Comparison of ENCODE assay signal across 28 cellular contexts in the genomic region with DNA sequence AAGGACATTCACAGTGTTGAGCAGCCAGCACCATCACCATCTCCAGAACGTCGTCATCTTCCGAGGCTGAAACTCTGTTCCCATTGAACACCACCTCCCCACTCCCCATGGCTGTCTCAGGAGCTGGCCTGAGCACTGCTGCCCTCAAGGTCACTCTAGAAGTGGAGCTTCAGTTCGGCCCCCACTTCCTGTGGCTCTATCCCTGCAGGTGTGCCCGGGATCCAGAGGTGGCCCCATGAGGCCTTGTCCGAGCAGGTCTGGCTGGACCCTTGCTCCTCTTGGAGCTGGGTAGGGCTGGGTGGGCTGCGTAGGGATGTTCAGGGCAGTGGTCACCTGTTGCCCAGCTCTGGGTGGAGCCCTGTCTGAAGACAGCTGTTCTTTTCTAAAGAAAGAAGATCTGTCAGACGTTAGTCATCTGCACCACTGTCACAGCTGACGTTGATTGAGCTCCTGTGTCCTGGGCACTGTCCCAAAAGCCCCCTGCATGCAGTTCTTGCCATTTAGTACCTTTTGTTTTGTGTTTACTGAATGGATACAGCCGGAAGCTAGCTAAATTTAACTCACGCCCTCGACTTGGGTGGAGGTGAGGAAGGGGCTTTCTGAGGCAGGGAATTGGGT.
DNase-seq lines count a peak whose midpoint lies in the region; ATAC-seq and TF ChIP-seq lines count a peak whose summit lies in the region.
"Had no signal": no experiment of that assay in that cellular context is flagged by ENCODE, and none has a peak within 500 bp of the region (broad histone marks: within the 10 kb centered on the region; RNA-seq: fewer than 3 reads in every experiment).

No MANE protein-coding gene starts in this region.

- ATAC-seq in T-cell (replicated peaks in 1 of 4) (no peak), psoas muscle (peak; percentile 62 to 85 (median 80))
- ATAC-seq: activated naive CD4-positive, alpha-beta T cell treated with anti-CD3 and anti-CD28 coated beads, Interleukin-2, amount 50 U/mL, for 72 hours; activated T-cell treated with anti-CD3 and anti-CD28 coated beads, Interleukin-2, amount 50 U/mL, for 4 hours; mucosa of descending colon; right cardiac atrium; SK-N-SH treated with all-trans-retinoic acid at 6 μM for 48 hours; stimulated activated naive B cell treated with anti-CD40 and anti-IgM and Interleukin-4, amounts not matched to agents 10 μg/mL and 1 μg/mL and 100 μg/mL, for 72 hours had no signal

- H3K27me3 ChIP-seq in psoas muscle (ENCODE audit: insufficient read depth in 3 of 3, low read length in 2 of 3): no peaks in the 10 kb centered on the region
- H3K27me3 ChIP-seq: neural progenitor cell had no signal

- DNase-seq in NCI-H345 treated with DMSO at 0.1 percent for 48 hours (lab: John Stamatoyannopoulos, UW; ENCODE audit: unreplicated experiment) (peak; percentile 5), NCI-H345 (lab: John Stamatoyannopoulos, UW) (no peak), LHCN-M2 (ENCODE audit: low read depth) (peak; percentile 77), T-cell (no peak), psoas muscle (no peak), amniotic stem cell (lab: John Stamatoyannopoulos, UW) (no peak), SW 1271 (lab: John Stamatoyannopoulos, UW) (no peak), NAMALWA (ENCODE audit: low spot score) (no peak)
- DNase-seq: 8988T; activated CD4-positive, alpha-beta T cell treated with anti-CD3 and anti-CD28 coated beads for 4 hours; activated T-cell treated with anti-CD3 and anti-CD28 coated beads, Interleukin-2, amount 50 U/mL, for 4 hours; GM23248; heart left ventricle; HFFc6; mucosa of descending colon; NCI-H1436 treated with DMSO at 0.1 percent for 48 hours; NCI-H2171 treated with DMSO at 0.1 percent for 48 hours; right cardiac atrium; stimulated activated CD4-positive, alpha-beta T cell treated with anti-CD3 and anti-CD28 coated beads, Interleukin-12 subunit alpha, Interleukin-12 subunit beta, amount 100 ng/mL, for 4 hours; stimulated activated CD4-positive, alpha-beta T cell treated with anti-CD3 and anti-CD28 coated beads, Interleukin-4, amount 100 ng/mL, for 1 hour; stimulated activated naive B cell treated with anti-CD40 and anti-IgM and Interleukin-4, amounts not matched to agents 10 μg/mL and 1 μg/mL and 100 μg/mL, for 72 hours had no signal

- CTCF ChIA-PET in T-cell (lab: Charles Lee): no interaction called here

- no peak overlapping the region for H3K4me3 ChIP-seq in psoas muscle
- H3K4me3 ChIP-seq: GM23248, heart left ventricle, lung, mucosa of descending colon, neural progenitor cell had no signal

- H3K4me3 Mint-ChIP-seq in T-cell: peak overlapping the region in 1 of 3 donors; percentile 76
- H3K4me3 Mint-ChIP-seq: activated T-cell treated with anti-CD3 and anti-CD28 coated beads, Interleukin-2, amount 50 U/mL, for 4 hours; HFFc6; neural progenitor cell; stimulated activated naive B cell treated with anti-CD40 and anti-IgM and Interleukin-4, amounts not matched to agents 10 μg/mL and 1 μg/mL and 100 μg/mL, for 72 hours; T-helper 2 cell treated with Interferon-gamma antibody and Interleukin-4, amounts not matched to agents 5 μg/mL and 100 μg/mL, for 36 hours had no signal

- no peaks in the 10 kb centered on the region for H3K36me3 Mint-ChIP-seq in T-cell
- H3K36me3 Mint-ChIP-seq: activated naive CD4-positive, alpha-beta T cell treated with anti-CD3 and anti-CD28 coated beads, Interleukin-2, amount 50 U/mL, for 72 hours; neural progenitor cell had no signal

- intact Hi-C loops in psoas muscle (cut with DNase I): no loop called here

- H3K4me1 ChIP-seq in psoas muscle: peaks cover 1% of the 10 kb centered on the region
- H3K4me1 ChIP-seq: neural progenitor cell had no signal

- H3K4me1 Mint-ChIP-seq in T-cell: peaks cover 57 to 70% (median 68%) of the 10 kb centered on the region in 3 donors

- no peaks in the 10 kb centered on the region for H3K9me3 Mint-ChIP-seq in T-cell
- H3K9me3 Mint-ChIP-seq: activated T-cell treated with anti-CD3 and anti-CD28 coated beads, Interleukin-2, amount 50 U/mL, for 4 hours; HFFc6; neural progenitor cell; stimulated activated naive B cell treated with anti-CD40 and anti-IgM and Interleukin-4, amounts not matched to agents 10 μg/mL and 1 μg/mL and 100 μg/mL, for 72 hours; T-helper 2 cell treated with Interferon-gamma antibody and Interleukin-4, amounts not matched to agents 5 μg/mL and 100 μg/mL, for 36 hours had no signal

- no peak for TF ChIP-seq CTCF in psoas muscle (IDR thresholded peaks at IDR 0.05)

- H3K27ac ChIP-seq in psoas muscle: no peak overlapping the region
- H3K27ac ChIP-seq: GM23248, heart left ventricle, KMS-11, neural progenitor cell, VCaP had no signal

- POLR2A ChIA-PET in T-cell (lab: Charles Lee): no interaction called here

- H3K9me3 ChIP-seq in psoas muscle: no peaks in the 10 kb centered on the region
- H3K9me3 ChIP-seq: heart left ventricle, mucosa of descending colon had no signal

- no peaks in the 10 kb centered on the region for H3K36me3 ChIP-seq in psoas muscle (ENCODE audit: insufficient read depth in 1 of 2, low read depth in 1 of 2)
- H3K36me3 ChIP-seq: heart left ventricle, neural progenitor cell had no signal

- no peaks in the 10 kb centered on the region for H3K27me3 Mint-ChIP-seq in T-cell

- peak overlapping the region; percentile 99 for H3K27ac Mint-ChIP-seq in T-cell
- H3K27ac Mint-ChIP-seq: HFFc6; neural progenitor cell; stimulated activated naive B cell treated with anti-CD40 and anti-IgM and Interleukin-4, amounts not matched to agents 10 μg/mL and 1 μg/mL and 100 μg/mL, for 72 hours; T-helper 2 cell treated with Interferon-gamma antibody and Interleukin-4, amounts not matched to agents 5 μg/mL and 100 μg/mL, for 36 hours had no signal

- 47 to 57% (median 56%) methylated on average over 12 of the region's 12 CpGs for WGBS in psoas muscle, 3 donors

Comparison
In these comparisons a context has a peak if more than half of its experiments do, and no peak if none do; other contexts are left out.
1. DNase-seq: peak in NCI-H345 treated with DMSO at 0.1 percent for 48 hours (single experiment) and LHCN-M2 (single experiment); none in NCI-H345 (single experiment), T-cell (0 of 34), psoas muscle (0 of 2), amniotic stem cell (single experiment), SW 1271 (0 of 2) and NAMALWA (single experiment).
2. ATAC-seq: peak in psoas muscle (4 of 4); none in T-cell (0 of 4).